In genomic region chr20:64254571-64255360, GRCh38 we compare ENCODE assay signal across 8 cellular contexts. TPM values are rescaled to one million over a fixed set of nuclear protein-coding genes. Genes with fewer than 3 reads are reported as not detected.
DNase-seq lines count a peak whose midpoint lies in the region; ATAC-seq, FAIRE-seq and TF ChIP-seq lines count a peak whose summit lies in the region.

No MANE protein-coding gene starts in this region.

- POLR2A ChIA-PET in A549 (lab: Yijun Ruan, JAX) = interaction anchor here (1.6 kb wide), 1 partner anchor 106 kb away, joined by 5 read pairs; no protein-coding TSS in a partner anchor

- TF ChIP-seq CTCF in A549 (IDR thresholded peaks at IDR 0.05) (no peak), colonic mucosa (IDR thresholded peaks at IDR 0.05) (no peak)

- H3K4me3 ChIP-seq in A549 (peak overlapping the region; percentile 74), colonic mucosa (peak overlapping the region; percentile 75), mucosa of stomach (ENCODE audit: low read length) (peak overlapping the region; percentile 34)
- peak overlapping the region; percentile 61 for H3K4me3 ChIP-seq in Jurkat, Clone E6-1 (ENCODE audit: low read length)

- H3K36me3 ChIP-seq in colonic mucosa (no peaks in the 10 kb centered on the region), mucosa of stomach (ENCODE audit: control insufficient read depth, insufficient read depth, low read length) (no peaks in the 10 kb centered on the region)

- CTCF ChIA-PET in A549 (lab: Yijun Ruan, JAX) = interaction anchor here (0.9 to 1.0 kb wide), 2 partner anchors 8 to 15 kb away, joined by 3 read pairs; no protein-coding TSS in a partner anchor

- no peak for TF ChIP-seq RAD21 in A549 (conservative IDR thresholded peaks at IDR 0.05 in 1 of 2, IDR thresholded peaks at IDR 0.05 in 1 of 2)

- TF ChIP-seq EP300 in A549 (IDR thresholded peaks at IDR 0.05) = no peak

- intact Hi-C loops in colonic mucosa (cut with DNase I) = no loop called here

- peak overlapping the region; percentile 81 to 97 for H3K27ac ChIP-seq in A549
- peak overlapping the region; percentile 72 for H3K27ac ChIP-seq in colonic mucosa

- 86% methylated on average over 25 of the region's 28 CpGs for WGBS in A549 (ENCODE audit: missing lambda C conversion rate)

- DNase-seq in A549 (ENCODE audit: low read depth in 1 of 2, low spot score in 1 of 2) (no peak), colonic mucosa (no peak), DMS 273 treated with DMSO at 0.1 percent for 48 hours (lab: John Stamatoyannopoulos, UW) (no peak), NCI-H187 (lab: John Stamatoyannopoulos, UW) (no peak), T1000 (lab: John Stamatoyannopoulos, UW) (no peak), GM19238 (ENCODE audit: insufficient read length, low spot score) (no peak)
- DNase-seq in Jurkat, Clone E6-1 (ENCODE audit: low read depth, low spot score) = no peak

- H3K9ac ChIP-seq in colonic mucosa (ENCODE audit: low read depth in 2 of 2, low read length in 2 of 2) = peak overlapping the region; percentile 60 to 77
- H3K9ac ChIP-seq in mucosa of stomach (ENCODE audit: low read length) = peak overlapping the region; percentile 67

- H3K27me3 ChIP-seq in colonic mucosa (no peaks in the 10 kb centered on the region), mucosa of stomach (ENCODE audit: control insufficient read depth, insufficient read depth, low read length) (no peaks in the 10 kb centered on the region)

- no peaks in the 10 kb centered on the region for H3K9me3 ChIP-seq in A549
- no peaks in the 10 kb centered on the region for H3K9me3 ChIP-seq in colonic mucosa
- H3K9me3 ChIP-seq in mucosa of stomach (ENCODE audit: control insufficient read depth, low read length) = no peaks in the 10 kb centered on the region

- no peak for FAIRE-seq in A549 (lab: Jason Lieb, UNC)

- TF ChIP-seq POLR2A in A549 (IDR thresholded peaks at IDR 0.05; ENCODE audit: low read length) = no peak

- H3K4me2 ChIP-seq in A549 = peak overlapping the region; percentile 84

- no peak for ATAC-seq in A549

- H3K4me1 ChIP-seq in A549 = peaks cover 8% of the 10 kb centered on the region
- H3K4me1 ChIP-seq in colonic mucosa = peaks cover 3% of the 10 kb centered on the region
- peaks cover 16% of the 10 kb centered on the region for H3K4me1 ChIP-seq in mucosa of stomach (ENCODE audit: control insufficient read depth, insufficient read depth, low read length)

TF ChIP-seq in A549, 52 proteins besides CTCF, POLR2A, EP300 and RAD21:
- TF ChIP-seq FOSL2 (IDR thresholded peaks at IDR 0.05) = no peak
- no peak for TF ChIP-seq FOSL2 (CRISPR knock-in tag; IDR thresholded peaks at IDR 0.05)
- no peak for TF ChIP-seq ELK1 (IDR thresholded peaks at IDR 0.05; ENCODE audit: low read depth, low read length)
- TF ChIP-seq KDM1A (IDR thresholded peaks at IDR 0.05; ENCODE audit: low read depth) = no peak
- no peak for TF ChIP-seq MYC (IDR thresholded peaks at IDR 0.05; ENCODE audit: borderline replicate concordance, low read length)
- TF ChIP-seq EHMT2 (IDR thresholded peaks at IDR 0.05; ENCODE audit: low read depth) = no peak
- TF ChIP-seq, protein P1, sequence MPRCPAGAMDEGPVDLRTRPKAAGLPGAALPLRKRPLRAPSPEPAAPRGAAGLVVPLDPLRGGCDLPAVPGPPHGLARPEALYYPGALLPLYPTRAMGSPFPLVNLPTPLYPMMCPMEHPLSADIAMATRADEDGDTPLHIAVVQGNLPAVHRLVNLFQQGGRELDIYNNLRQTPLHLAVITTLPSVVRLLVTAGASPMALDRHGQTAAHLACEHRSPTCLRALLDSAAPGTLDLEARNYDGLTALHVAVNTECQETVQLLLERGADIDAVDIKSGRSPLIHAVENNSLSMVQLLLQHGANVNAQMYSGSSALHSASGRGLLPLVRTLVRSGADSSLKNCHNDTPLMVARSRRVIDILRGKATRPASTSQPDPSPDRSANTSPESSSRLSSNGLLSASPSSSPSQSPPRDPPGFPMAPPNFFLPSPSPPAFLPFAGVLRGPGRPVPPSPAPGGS (IDR thresholded peaks at IDR 0.05) = no peak
- no peak for TF ChIP-seq HOXB5 (CRISPR knock-in tag; IDR thresholded peaks at IDR 0.05)
- no peak for TF ChIP-seq ZNF302 (CRISPR knock-in tag; IDR thresholded peaks at IDR 0.05)
- TF ChIP-seq, protein P2, sequence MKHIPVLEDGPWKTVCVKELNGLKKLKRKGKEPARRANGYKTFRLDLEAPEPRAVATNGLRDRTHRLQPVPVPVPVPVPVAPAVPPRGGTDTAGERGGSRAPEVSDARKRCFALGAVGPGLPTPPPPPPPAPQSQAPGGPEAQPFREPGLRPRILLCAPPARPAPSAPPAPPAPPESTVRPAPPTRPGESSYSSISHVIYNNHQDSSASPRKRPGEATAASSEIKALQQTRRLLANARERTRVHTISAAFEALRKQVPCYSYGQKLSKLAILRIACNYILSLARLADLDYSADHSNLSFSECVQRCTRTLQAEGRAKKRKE (CRISPR knock-in tag; IDR thresholded peaks at IDR 0.05; ENCODE audit: low read depth) = no peak
- TF ChIP-seq FOXS1 (CRISPR knock-in tag; IDR thresholded peaks at IDR 0.05) = no peak
- no peak for TF ChIP-seq SMC3 (IDR thresholded peaks at IDR 0.05)
- no peak for TF ChIP-seq ZC3H11A (IDR thresholded peaks at IDR 0.05)
- TF ChIP-seq SREBF2 (IDR thresholded peaks at IDR 0.05) = no peak
- TF ChIP-seq HEYL (CRISPR knock-in tag; IDR thresholded peaks at IDR 0.05) = no peak

RNA-seq across cellular contexts. Expression of gene PCMTD2, which starts 0.8 kb away (rescaled TPM):
- polyA plus RNA-seq in A549 (2011; rRNA removed) (36.1 and 41.8 TPM in 2 replicates), A549 (2017; fragmentation: RNase III; extraction: RNeasy Plus Mini Kit Qiagen cat#74134 plus additional on column Dnase treatment) (16.5 to 21.5 TPM (median 19.9 TPM) in 3 replicates)
- polyA plus RNA-seq in A549 (2012; cell fraction: cytosol; rRNA removed) = 14.8 and 16.1 TPM in 2 replicates
- polyA plus RNA-seq in A549 (2012; cell fraction: nucleus; rRNA removed) = 14.0 and 22.6 TPM in 2 replicates
- polyA minus RNA-seq in A549 (2011; rRNA and poly(A)+ RNA removed) = 14.8 and 16.9 TPM in 2 replicates
- 39.1 TPM for polyA plus RNA-seq in Jurkat, Clone E6-1 (2012; ENCODE audit: insufficient read depth, insufficient read length)
- 10 to 100 TPM; 23.3 to 35.7 TPM for total RNA-seq in colonic mucosa
